ENCODE assay signal across 8 cellular contexts in genomic region chr16:88811850-88812736, GRCh38. TPM values are rescaled to one million over a fixed set of nuclear protein-coding genes. Genes with fewer than 3 reads are reported as not detected.
A peak's percentile ranks its signal among the peaks of the same experiment; 100 is the strongest.
DNase-seq lines count a peak whose midpoint lies in the region; ATAC-seq lines count a peak whose summit lies in the region.

A gene with protein sequence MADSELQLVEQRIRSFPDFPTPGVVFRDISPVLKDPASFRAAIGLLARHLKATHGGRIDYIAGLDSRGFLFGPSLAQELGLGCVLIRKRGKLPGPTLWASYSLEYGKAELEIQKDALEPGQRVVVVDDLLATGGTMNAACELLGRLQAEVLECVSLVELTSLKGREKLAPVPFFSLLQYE (minus strand): TSS chr16:88811928. CDS start chr16:88811899, 29 bp downstream.

- peaks cover 3 to 24% of the 10 kb centered on the region in 2 donors for H3K4me1 Mint-ChIP-seq in effector memory CD8-positive, alpha-beta T cell (ENCODE audit: low read depth in 2 of 2)

- no peaks in the 10 kb centered on the region for H3K9me3 Mint-ChIP-seq in effector memory CD8-positive, alpha-beta T cell

- peak within 1 kb of the TSS; percentile 90 for H4K91ac ChIP-seq in mesenchymal stem cell (ENCODE audit: low read length)

- peaks cover 11% of the 10 kb centered on the region for H3K79me1 ChIP-seq in mesenchymal stem cell (replicated peaks; ENCODE audit: low read length, poor library complexity, severe bottlenecking)

- H3K27me3 ChIP-seq in mesenchymal stem cell (ENCODE audit: control insufficient read depth in 1 of 2, insufficient read depth in 1 of 2, low read length in 2 of 2): no peaks in the 10 kb centered on the region

- peak within 1 kb of the TSS; percentile 92 for H3K9ac ChIP-seq in mesenchymal stem cell (ENCODE audit: low read length)

- H3K14ac ChIP-seq in mesenchymal stem cell (ENCODE audit: low read length in 2 of 2): peak within 1 kb of the TSS in 1 of 2 experiments; percentile 89

- H3K4me1 ChIP-seq in mesenchymal stem cell (ENCODE audit: control insufficient read depth, insufficient read depth, low read depth, low read length): peaks cover 31% of the 10 kb centered on the region

- peaks cover 25 to 32% of the 10 kb centered on the region in 2 experiments for H3K36me3 ChIP-seq in mesenchymal stem cell (ENCODE audit: control insufficient read depth in 1 of 2, insufficient read depth in 2 of 2, low read depth in 1 of 2, low read length in 2 of 2)

- H3K4me2 ChIP-seq in mesenchymal stem cell (ENCODE audit: low read length, poor library complexity, severe bottlenecking): peak within 1 kb of the TSS; percentile 80

- peak within 1 kb of the TSS; percentile 79 to 84 for H3K4me3 ChIP-seq in mesenchymal stem cell (ENCODE audit: insufficient read depth in 1 of 2, low read depth in 1 of 2, low read length in 2 of 2)

- peak within 1 kb of the TSS; percentile 90 to 91 for H3K27ac Mint-ChIP-seq in effector memory CD8-positive, alpha-beta T cell

- peak within 1 kb of the TSS in 1 of 2 experiments; percentile 86 for H3K23ac ChIP-seq in mesenchymal stem cell (ENCODE audit: low read length in 2 of 2)

- H3K4me3 Mint-ChIP-seq in effector memory CD8-positive, alpha-beta T cell: peak within 1 kb of the TSS; percentile 96 to 97

- H2BK5ac ChIP-seq in mesenchymal stem cell (ENCODE audit: low read depth, low read length, poor library complexity, severe bottlenecking): no peak within 1 kb of the TSS

- peak within 1 kb of the TSS; percentile 51 for H3K27ac ChIP-seq in mesenchymal stem cell (ENCODE audit: low read length, poor library complexity, severe bottlenecking)

- H3K18ac ChIP-seq in mesenchymal stem cell (ENCODE audit: low read depth in 1 of 2, low read length in 2 of 2): peak within 1 kb of the TSS; percentile 94 to 99

- H4K8ac ChIP-seq in mesenchymal stem cell (ENCODE audit: low read length): peak within 1 kb of the TSS; percentile 96

- H3K9me3 ChIP-seq in mesenchymal stem cell (ENCODE audit: control insufficient read depth, low read length): no peaks in the 10 kb centered on the region

- H2BK120ac ChIP-seq in mesenchymal stem cell (ENCODE audit: low read depth, low read length): peak within 1 kb of the TSS; percentile 77

- peaks cover 27% of the 10 kb centered on the region for H3K36me3 Mint-ChIP-seq in effector memory CD8-positive, alpha-beta T cell (ENCODE audit: insufficient read depth)

- DNase-seq in COLO829 (ENCODE audit: low spot score) (peak; percentile 88), HT1080 (ENCODE audit: low read depth) (peak; percentile 84), mesenchymal stem cell (peak; percentile 92)
- peak; percentile 84 for DNase-seq in NK-92 treated with Interleukin-12 subunit alpha and Interleukin-12 subunit beta, amount 100 ng/mL, for 24 hours (lab: John Stamatoyannopoulos, UW)
- DNase-seq in activated CD8-positive, alpha-beta memory T cell treated with anti-CD3 and anti-CD28 coated beads for 4 hours (ENCODE audit: low read depth in 2 of 2): peak; percentile 93 to 96
- DNase-seq in effector memory CD8-positive, alpha-beta T cell: peak; percentile 98 to 99 (median 99)
- DNase-seq in stimulated activated CD8-positive, alpha-beta memory T cell treated with anti-CD3 and anti-CD28 coated beads, Interleukin-12 subunit alpha, Interleukin-12 subunit beta, amount 100 ng/mL, for 24 hours (ENCODE audit: extremely low read depth): peak; percentile 87

- whole genome bisulfite sequencing in mesenchymal stem cell: 2% methylated on average over 79 of the region's 83 CpGs

- H2AK5ac ChIP-seq in mesenchymal stem cell (ENCODE audit: low read length, severe bottlenecking): no peak within 1 kb of the TSS

- peak within 1 kb of the TSS; percentile 85 to 96 for H3K4ac ChIP-seq in mesenchymal stem cell (ENCODE audit: low read depth in 1 of 2, low read length in 2 of 2)

- no peaks in the 10 kb centered on the region for H3K27me3 Mint-ChIP-seq in effector memory CD8-positive, alpha-beta T cell

- peak; percentile 61 for ATAC-seq in GM21360 (IDR thresholded peaks at IDR 0.05; ENCODE audit: unreplicated experiment)
- ATAC-seq in effector memory CD8-positive, alpha-beta T cell (replicated peaks): peak; percentile 82

- H2AFZ ChIP-seq in mesenchymal stem cell (ENCODE audit: low read depth, low read length): peak within 1 kb of the TSS; percentile 85

- peak within 1 kb of the TSS; percentile 16 to 38 for H2BK12ac ChIP-seq in mesenchymal stem cell (ENCODE audit: low read length in 2 of 2)

- H2BK15ac ChIP-seq in mesenchymal stem cell (ENCODE audit: low read depth, poor library complexity, severe bottlenecking): peak within 1 kb of the TSS; percentile 50

RNA-seq across cellular contexts. Expression of the gene that starts here (rescaled TPM):
- 374 and 377 TPM in 2 replicates for total RNA-seq in HT1080 (2014; rRNA removed; shearing (Covaris generic))
- polyA plus RNA-seq in HT1080 (2015; cell fraction: cytosol; rRNA removed): 235 and 349 TPM in 2 replicates
- 147 and 160 TPM in 2 replicates for polyA plus RNA-seq in HT1080 (2015; cell fraction: nucleus; rRNA removed)
- 157 TPM for polyA plus RNA-seq in mesenchymal stem cell (2013, experiment 1 of 2)
- 164 TPM for polyA plus RNA-seq in mesenchymal stem cell (2013, experiment 2 of 2)

Comparison
In these comparisons a context has a peak if more than half of its experiments do, and no peak if none do; other contexts are left out.
1. Peak in every context shown above with its lines: DNase-seq, ATAC-seq, H3K4me3 ChIP-seq and H3K27ac ChIP-seq.